ENCODE assay signal across 1 cellular context in genomic region chr9:89743216-89743575, GRCh38.
TF ChIP-seq lines count a peak whose summit lies in the region.

No MANE protein-coding gene starts in this region.

TF ChIP-seq in GM12878, 131 proteins besides CTCF, POLR2A, EP300 and RAD21 (continued from another document):
- no peak for TF ChIP-seq E2F4 (IDR thresholded peaks at IDR 0.05; ENCODE audit: low read depth, low read length)
- no peak for TF ChIP-seq PML (IDR thresholded peaks at IDR 0.05; ENCODE audit: low read length)
- no peak for TF ChIP-seq HDAC2 (IDR thresholded peaks at IDR 0.05)
- TF ChIP-seq, protein P1, sequence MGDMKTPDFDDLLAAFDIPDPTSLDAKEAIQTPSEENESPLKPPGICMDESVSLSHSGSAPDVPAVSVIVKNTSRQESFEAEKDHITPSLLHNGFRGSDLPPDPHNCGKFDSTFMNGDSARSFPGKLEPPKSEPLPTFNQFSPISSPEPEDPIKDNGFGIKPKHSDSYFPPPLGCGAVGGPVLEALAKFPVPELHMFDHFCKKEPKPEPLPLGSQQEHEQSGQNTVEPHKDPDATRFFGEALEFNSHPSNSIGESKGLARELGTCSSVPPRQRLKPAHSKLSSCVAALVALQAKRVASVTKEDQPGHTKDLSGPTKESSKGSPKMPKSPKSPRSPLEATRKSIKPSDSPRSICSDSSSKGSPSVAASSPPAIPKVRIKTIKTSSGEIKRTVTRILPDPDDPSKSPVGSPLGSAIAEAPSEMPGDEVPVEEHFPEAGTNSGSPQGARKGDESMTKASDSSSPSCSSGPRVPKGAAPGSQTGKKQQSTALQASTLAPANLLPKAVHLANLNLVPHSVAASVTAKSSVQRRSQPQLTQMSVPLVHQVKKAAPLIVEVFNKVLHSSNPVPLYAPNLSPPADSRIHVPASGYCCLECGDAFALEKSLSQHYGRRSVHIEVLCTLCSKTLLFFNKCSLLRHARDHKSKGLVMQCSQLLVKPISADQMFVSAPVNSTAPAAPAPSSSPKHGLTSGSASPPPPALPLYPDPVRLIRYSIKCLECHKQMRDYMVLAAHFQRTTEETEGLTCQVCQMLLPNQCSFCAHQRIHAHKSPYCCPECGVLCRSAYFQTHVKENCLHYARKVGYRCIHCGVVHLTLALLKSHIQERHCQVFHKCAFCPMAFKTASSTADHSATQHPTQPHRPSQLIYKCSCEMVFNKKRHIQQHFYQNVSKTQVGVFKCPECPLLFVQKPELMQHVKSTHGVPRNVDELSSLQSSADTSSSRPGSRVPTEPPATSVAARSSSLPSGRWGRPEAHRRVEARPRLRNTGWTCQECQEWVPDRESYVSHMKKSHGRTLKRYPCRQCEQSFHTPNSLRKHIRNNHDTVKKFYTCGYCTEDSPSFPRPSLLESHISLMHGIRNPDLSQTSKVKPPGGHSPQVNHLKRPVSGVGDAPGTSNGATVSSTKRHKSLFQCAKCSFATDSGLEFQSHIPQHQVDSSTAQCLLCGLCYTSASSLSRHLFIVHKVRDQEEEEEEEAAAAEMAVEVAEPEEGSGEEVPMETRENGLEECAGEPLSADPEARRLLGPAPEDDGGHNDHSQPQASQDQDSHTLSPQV (IDR thresholded peaks at IDR 0.05): no peak
- no peak for TF ChIP-seq NR2F1 (conservative IDR thresholded peaks at IDR 0.05)
- TF ChIP-seq HDAC6 (IDR thresholded peaks at IDR 0.05; ENCODE audit: unreplicated experiment): no peak
- TF ChIP-seq, protein P2, sequence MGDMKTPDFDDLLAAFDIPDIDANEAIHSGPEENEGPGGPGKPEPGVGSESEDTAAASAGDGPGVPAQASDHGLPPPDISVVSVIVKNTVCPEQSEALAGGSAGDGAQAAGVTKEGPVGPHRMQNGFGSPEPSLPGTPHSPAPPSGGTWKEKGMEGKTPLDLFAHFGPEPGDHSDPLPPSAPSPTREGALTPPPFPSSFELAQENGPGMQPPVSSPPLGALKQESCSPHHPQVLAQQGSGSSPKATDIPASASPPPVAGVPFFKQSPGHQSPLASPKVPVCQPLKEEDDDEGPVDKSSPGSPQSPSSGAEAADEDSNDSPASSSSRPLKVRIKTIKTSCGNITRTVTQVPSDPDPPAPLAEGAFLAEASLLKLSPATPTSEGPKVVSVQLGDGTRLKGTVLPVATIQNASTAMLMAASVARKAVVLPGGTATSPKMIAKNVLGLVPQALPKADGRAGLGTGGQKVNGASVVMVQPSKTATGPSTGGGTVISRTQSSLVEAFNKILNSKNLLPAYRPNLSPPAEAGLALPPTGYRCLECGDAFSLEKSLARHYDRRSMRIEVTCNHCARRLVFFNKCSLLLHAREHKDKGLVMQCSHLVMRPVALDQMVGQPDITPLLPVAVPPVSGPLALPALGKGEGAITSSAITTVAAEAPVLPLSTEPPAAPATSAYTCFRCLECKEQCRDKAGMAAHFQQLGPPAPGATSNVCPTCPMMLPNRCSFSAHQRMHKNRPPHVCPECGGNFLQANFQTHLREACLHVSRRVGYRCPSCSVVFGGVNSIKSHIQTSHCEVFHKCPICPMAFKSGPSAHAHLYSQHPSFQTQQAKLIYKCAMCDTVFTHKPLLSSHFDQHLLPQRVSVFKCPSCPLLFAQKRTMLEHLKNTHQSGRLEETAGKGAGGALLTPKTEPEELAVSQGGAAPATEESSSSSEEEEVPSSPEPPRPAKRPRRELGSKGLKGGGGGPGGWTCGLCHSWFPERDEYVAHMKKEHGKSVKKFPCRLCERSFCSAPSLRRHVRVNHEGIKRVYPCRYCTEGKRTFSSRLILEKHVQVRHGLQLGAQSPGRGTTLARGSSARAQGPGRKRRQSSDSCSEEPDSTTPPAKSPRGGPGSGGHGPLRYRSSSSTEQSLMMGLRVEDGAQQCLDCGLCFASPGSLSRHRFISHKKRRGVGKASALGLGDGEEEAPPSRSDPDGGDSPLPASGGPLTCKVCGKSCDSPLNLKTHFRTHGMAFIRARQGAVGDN (IDR thresholded peaks at IDR 0.05): no peak
